Comparison of ENCODE assay signal across 9 cellular contexts in the genomic region with DNA sequence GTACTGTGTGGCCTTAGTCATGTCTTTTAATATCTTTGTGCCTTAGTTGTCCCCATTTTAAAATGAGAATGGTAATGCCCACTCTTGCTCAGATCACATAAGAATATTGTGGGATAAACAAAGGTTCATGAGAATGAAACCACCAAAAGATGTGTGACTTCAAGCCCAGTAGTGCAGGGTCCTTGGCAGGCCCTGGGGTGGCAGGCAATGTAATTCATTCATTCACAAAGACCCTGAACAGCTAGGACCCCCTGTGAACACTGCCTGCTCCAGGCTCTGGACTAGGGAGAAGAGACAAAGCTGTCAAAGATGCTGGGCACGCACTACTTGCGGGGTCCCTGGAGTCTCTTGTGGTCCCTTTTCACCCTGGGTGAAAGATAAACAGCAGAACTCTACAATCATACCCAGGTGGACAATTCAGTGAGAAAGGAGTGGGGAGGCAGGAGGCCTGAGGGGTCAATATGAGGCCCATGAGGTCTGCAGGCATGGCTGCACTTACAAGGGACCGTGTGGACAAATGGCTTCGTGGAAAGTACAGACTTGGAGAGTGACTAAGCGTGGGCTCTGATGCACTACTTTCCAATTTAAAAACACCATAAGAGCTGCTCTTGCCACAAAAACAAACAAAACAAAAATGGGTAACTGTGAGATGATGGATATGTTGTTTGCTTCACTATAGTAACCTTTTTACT.
DNase-seq lines count a peak whose midpoint lies in the region; ATAC-seq and TF ChIP-seq lines count a peak whose summit lies in the region.
"Had no signal": no experiment of that assay in that cellular context is flagged by ENCODE, and none has a peak within 500 bp of the region (broad histone marks: within the 10 kb centered on the region; RNA-seq: fewer than 3 reads in every experiment).

No MANE protein-coding gene starts in this region.

- DNase-seq in activated naive CD4-positive, alpha-beta T cell treated with Interleukin-2 at 50 U/mL for 16 hours, result peak; percentile 24
- no peak for DNase-seq in activated naive CD4-positive, alpha-beta T cell (lab: John Stamatoyannopoulos, UW)
- DNase-seq in activated T-cell treated with anti-CD3 and anti-CD28 coated beads, Interleukin-2, amount 50 U/mL, for 48 hours, result peak; percentile 23 to 25
- DNase-seq in left colon (peak; percentile 3 to 18), thoracic aorta (ENCODE audit: low spot score) (no peak), prostate gland (ENCODE audit: low spot score) (no peak), globus pallidus (ENCODE audit: low spot score) (no peak)
- DNase-seq: NCI-H226 had no signal

- intact Hi-C loops in left colon (cut with DNase I, micrococcal nuclease) (no loop called here), prostate gland (cut with DNase I) (no loop called here)

- peaks cover 8% of the 10 kb centered on the region for H3K36me3 ChIP-seq in thoracic aorta
- H3K36me3 ChIP-seq in prostate gland, result no peaks in the 10 kb centered on the region

- H3K4me1 ChIP-seq in thoracic aorta (ENCODE audit: control insufficient read depth in 1 of 2, low read depth in 2 of 2), result peaks cover 16 to 36% of the 10 kb centered on the region in 2 donors
- no peaks in the 10 kb centered on the region for H3K4me1 ChIP-seq in prostate gland (replicated peaks)

- H3K27me3 ChIP-seq in thoracic aorta (replicated peaks; ENCODE audit: insufficient read depth), result no peaks in the 10 kb centered on the region
- no peaks in the 10 kb centered on the region for H3K27me3 ChIP-seq in prostate gland (replicated peaks; ENCODE audit: insufficient read depth)

- WGBS in prostate gland, result 92% methylated on average over 5 of the region's 5 CpGs

- ATAC-seq in left colon (no peak), thoracic aorta (ENCODE audit: insufficient number of reproducible peaks, low FRiP score, low read depth) (peak; percentile 59), HG02885 (IDR thresholded peaks at IDR 0.05; ENCODE audit: poor library complexity, unreplicated experiment) (no peak)

- H3K4me3 ChIP-seq in thoracic aorta, result no peak overlapping the region
- H3K4me3 ChIP-seq in prostate gland, result no peak overlapping the region

- no peaks in the 10 kb centered on the region for H3K9me3 ChIP-seq in thoracic aorta
- H3K9me3 ChIP-seq in prostate gland, result no peaks in the 10 kb centered on the region

- no peak for TF ChIP-seq POLR2A in prostate gland (IDR thresholded peaks at IDR 0.05)

- TF ChIP-seq CTCF in thoracic aorta (IDR thresholded peaks at IDR 0.05), result no peak
- TF ChIP-seq CTCF in prostate gland (IDR thresholded peaks at IDR 0.05), result no peak

- H3K27ac ChIP-seq in thoracic aorta (peak overlapping the region; percentile 39 to 66), prostate gland (no peak overlapping the region)

Comparison
In these comparisons a context has a peak if more than half of its experiments do, and no peak if none do; other contexts are left out.
1. DNase-seq: peak in activated naive CD4-positive, alpha-beta T cell treated with Interleukin-2 at 50 U/mL for 16 hours (single experiment), activated T-cell treated with anti-CD3 and anti-CD28 coated beads, Interleukin-2, amount 50 U/mL, for 48 hours (2 of 2) and left colon (2 of 2); none in activated naive CD4-positive, alpha-beta T cell (0 of 4), thoracic aorta (single experiment), prostate gland (single experiment) and globus pallidus (single experiment).
2. H3K27ac ChIP-seq: peak in thoracic aorta (2 of 2); none in prostate gland (0 of 2).